Comparison of ENCODE assay signal across 19 cellular contexts in the genomic region with DNA sequence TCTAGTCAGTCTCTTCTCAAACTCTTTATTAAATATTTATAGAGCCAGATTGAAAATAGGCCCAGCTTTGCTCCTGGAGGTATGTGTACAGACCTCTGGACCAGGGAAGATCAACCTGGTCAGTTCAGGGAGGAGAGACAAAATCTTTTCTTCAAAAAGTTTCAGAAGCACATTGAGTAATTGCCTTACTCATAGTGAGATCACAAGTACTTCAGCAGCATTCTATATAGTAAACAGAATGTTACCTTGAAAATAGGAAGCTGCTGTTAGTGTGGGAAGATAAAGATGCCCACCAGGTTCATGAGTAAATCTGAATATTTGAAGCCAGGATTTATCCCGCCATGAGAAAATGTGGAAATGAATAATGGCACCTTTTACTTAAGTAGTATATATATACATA.
DNase-seq lines count a peak whose midpoint lies in the region; ATAC-seq, FAIRE-seq and TF ChIP-seq lines count a peak whose summit lies in the region.
"Had no signal": no experiment of that assay in that cellular context is flagged by ENCODE, and none has a peak within 500 bp of the region (broad histone marks: within the 10 kb centered on the region; RNA-seq: fewer than 3 reads in every experiment).

No MANE protein-coding gene starts in this region.

- no peaks in the 10 kb centered on the region for H3K79me2 ChIP-seq in fibroblast of lung (ENCODE audit: control insufficient read depth, insufficient read depth, low read length)

- H3K4me1 ChIP-seq in Panc1 (ENCODE audit: control insufficient read depth, insufficient read depth, low read length), result no peaks in the 10 kb centered on the region; the same call in 1 of the 2 replicates
- peaks cover 6% of the 10 kb centered on the region for H3K4me1 ChIP-seq in fibroblast of lung (ENCODE audit: control insufficient read depth, extremely low read depth, insufficient read depth, low read length)

- H3K27ac Mint-ChIP-seq in CD14-positive monocyte (peak overlapping the region; percentile 78 to 95 (median 86)), HFFc6 (peak overlapping the region; percentile 54)
- H3K27ac Mint-ChIP-seq: activated naive CD4-positive, alpha-beta T cell treated with anti-CD3 and anti-CD28 coated beads, Interleukin-2, amount 10 ng/mL, durations not matched to agents 7 days and 5 days; stimulated activated naive CD8-positive, alpha-beta T cell treated with anti-CD3 and anti-CD28 coated beads, Interleukin-15, amount 100 ng/mL, for 72 hours had no signal

- TF ChIP-seq CTCF in CD14-positive monocyte (IDR thresholded peaks at IDR 0.05), result no peak
- TF ChIP-seq CTCF in HFFc6 (IDR thresholded peaks at IDR 0.05), result no peak
- no peak for TF ChIP-seq CTCF in Panc1 (IDR thresholded peaks at IDR 0.05)
- TF ChIP-seq CTCF in fibroblast of lung (conservative IDR thresholded peaks at IDR 0.05 in 1 of 2, IDR thresholded peaks at IDR 0.05 in 1 of 2; ENCODE audit: low read depth in 1 of 2, low read length in 2 of 2), result no peak
- no peak for TF ChIP-seq CTCF in GM13977 (IDR thresholded peaks at IDR 0.05; ENCODE audit: extremely low read depth, insufficient read depth, missing control alignments)

- no peak for TF ChIP-seq POLR2A in GM12891 (IDR thresholded peaks at IDR 0.05; ENCODE audit: low read depth, low read length)

- intact Hi-C loops in CD14-positive monocyte (cut with micrococcal nuclease) (loop anchor here (5.0 to 10.0 kb wide), 4 partner anchors 116 to 706 kb away; no protein-coding TSS in a partner anchor), Panc1 (cut with micrococcal nuclease; ENCODE audit: unreplicated experiment) (no loop called here)

- H3K9ac ChIP-seq in fibroblast of lung (ENCODE audit: insufficient read depth, low read length), result no peak overlapping the region

- POLR2A ChIA-PET in Panc1 (lab: Charles Lee), result no interaction called here

- peaks cover 5% of the 10 kb centered on the region; the same call in 1 of the 2 replicates for H3K9me3 ChIP-seq in Panc1 (ENCODE audit: control insufficient read depth, insufficient read depth, low read depth, low read length)
- no peaks in the 10 kb centered on the region for H3K9me3 ChIP-seq in fibroblast of lung (ENCODE audit: control insufficient read depth, insufficient read depth, low read depth, low read length)
- H3K9me3 ChIP-seq: SJSA1 had no signal

- H3K4me3 ChIP-seq in Panc1 (ENCODE audit: low read depth in 2 of 2, low read length in 2 of 2), result no peak overlapping the region
- H3K4me3 ChIP-seq in fibroblast of lung (replicated peaks in 1 of 4; ENCODE audit: control extremely low read depth in 1 of 4, insufficient read depth in 1 of 4, low read depth in 3 of 4, low read length in 4 of 4), result no peak overlapping the region
- H3K4me3 ChIP-seq: heart left ventricle, SJSA1 had no signal

- H3K27me3 Mint-ChIP-seq in CD14-positive monocyte (ENCODE audit: low read depth in 3 of 3) (no peaks in the 10 kb centered on the region), HFFc6 (ENCODE audit: insufficient read depth) (no peaks in the 10 kb centered on the region)
- H3K27me3 Mint-ChIP-seq: activated naive CD4-positive, alpha-beta T cell treated with anti-CD3 and anti-CD28 coated beads, Interleukin-2, amount 10 ng/mL, durations not matched to agents 7 days and 5 days had no signal

- H3K36me3 ChIP-seq in Panc1 (ENCODE audit: control insufficient read depth, insufficient read depth, low read length) (no peaks in the 10 kb centered on the region), fibroblast of lung (ENCODE audit: control insufficient read depth, insufficient read depth, low read length) (no peaks in the 10 kb centered on the region)
- H3K36me3 ChIP-seq: heart left ventricle, SJSA1 had no signal

- H3K36me3 Mint-ChIP-seq in CD14-positive monocyte, result no peaks in the 10 kb centered on the region
- H3K36me3 Mint-ChIP-seq in HFFc6 (ENCODE audit: low read depth), result peaks cover 28% of the 10 kb centered on the region
- H3K36me3 Mint-ChIP-seq: activated naive CD4-positive, alpha-beta T cell treated with anti-CD3 and anti-CD28 coated beads, Interleukin-2, amount 10 ng/mL, durations not matched to agents 7 days and 5 days had no signal

- no peak for ATAC-seq in Panc1
- ATAC-seq: heart left ventricle; stimulated activated naive CD8-positive, alpha-beta T cell treated with anti-CD3 and anti-CD28 coated beads, Interleukin-15, amount 100 ng/mL, for 72 hours had no signal

- DNase-seq in CD14-positive monocyte (ENCODE audit: low spot score), result no peak
- DNase-seq in HFFc6, result peak; percentile 33
- DNase-seq in Panc1 (ENCODE audit: low read depth, low spot score), result no peak
- DNase-seq in fibroblast of lung (ENCODE audit: low read depth in 2 of 2), result peak; percentile 29 to 58
- DNase-seq in GM13977 (ENCODE audit: low spot score), result no peak
- DNase-seq in HUDEP-2 (lab: John Stamatoyannopoulos, UW; ENCODE audit: unreplicated experiment in 76 of 76), result no peak
- DNase-seq in GM12891 (ENCODE audit: insufficient read length, low spot score), result no peak
- DNase-seq in activated CD8-positive, alpha-beta memory T cell treated with anti-CD3 and anti-CD28 coated beads, Interleukin-2, amount 50 U/mL, for 48 hours, result no peak
- DNase-seq: activated CD4-positive, alpha-beta T cell treated with anti-CD3 and anti-CD28 coated beads for 48 hours; activated naive CD4-positive, alpha-beta T cell treated with anti-CD3 and anti-CD28 coated beads, Interleukin-2, amount 10 ng/mL, durations not matched to agents 7 days and 5 days; activated T-cell treated with anti-CD3 and anti-CD28 coated beads for 4 hours; heart left ventricle; KBM-7; kidney; NCI-H1417; stimulated activated naive CD8-positive, alpha-beta T cell treated with anti-CD3 and anti-CD28 coated beads, Interleukin-15, amount 100 ng/mL, for 72 hours; T1000 had no signal

- no peaks in the 10 kb centered on the region for H3K27me3 ChIP-seq in Panc1 (ENCODE audit: control insufficient read depth, insufficient read depth, low read length)
- no peaks in the 10 kb centered on the region for H3K27me3 ChIP-seq in fibroblast of lung (ENCODE audit: control insufficient read depth, insufficient read depth, low read length)
- H3K27me3 ChIP-seq: heart left ventricle, SJSA1 had no signal

- FAIRE-seq in GM12891 (lab: Jason Lieb, UNC), result no peak
- FAIRE-seq: kidney had no signal

- H3K4me1 Mint-ChIP-seq in CD14-positive monocyte (peaks cover 70% of the 10 kb centered on the region), HFFc6 (ENCODE audit: low read depth) (peaks cover 62% of the 10 kb centered on the region)
- H3K4me1 Mint-ChIP-seq: activated naive CD4-positive, alpha-beta T cell treated with anti-CD3 and anti-CD28 coated beads, Interleukin-2, amount 10 ng/mL, durations not matched to agents 7 days and 5 days; neural crest cell had no signal

- 0 out of 2 replicates have a peak overlapping the region, but pooled peaks have one; percentile 29 for H3K27ac ChIP-seq in Panc1 (ENCODE audit: low read length)
- no peak overlapping the region for H3K27ac ChIP-seq in fibroblast of lung (ENCODE audit: insufficient read depth, low read length)
- H3K27ac ChIP-seq: heart left ventricle, SJSA1 had no signal

- H3K4me3 Mint-ChIP-seq in CD14-positive monocyte, result no peak overlapping the region
- no peak overlapping the region for H3K4me3 Mint-ChIP-seq in HFFc6
- H3K4me3 Mint-ChIP-seq: activated naive CD4-positive, alpha-beta T cell treated with anti-CD3 and anti-CD28 coated beads, Interleukin-2, amount 10 ng/mL, durations not matched to agents 7 days and 5 days; neural crest cell; stimulated activated naive CD8-positive, alpha-beta T cell treated with anti-CD3 and anti-CD28 coated beads, Interleukin-15, amount 100 ng/mL, for 72 hours had no signal

- H3K9me3 Mint-ChIP-seq in CD14-positive monocyte, result peaks cover 0 to 3% (median 0%) of the 10 kb centered on the region in 7 donors
- H3K9me3 Mint-ChIP-seq in HFFc6, result peaks cover 15% of the 10 kb centered on the region; the same call in 1 of the 2 replicates
- H3K9me3 Mint-ChIP-seq: activated naive CD4-positive, alpha-beta T cell treated with anti-CD3 and anti-CD28 coated beads, Interleukin-2, amount 10 ng/mL, durations not matched to agents 7 days and 5 days had no signal

- BruUV-seq in Panc1 (replicated peaks; lab: Mats Ljungman, UMichigan), result no TSS peak

- no peak overlapping the region for H3K4me2 ChIP-seq in fibroblast of lung (ENCODE audit: extremely low read depth, insufficient read depth, low read length)

- no peaks in the 10 kb centered on the region for H4K20me1 ChIP-seq in fibroblast of lung (ENCODE audit: control insufficient read depth, extremely low read depth, insufficient read depth, low read length)

- H2AFZ ChIP-seq in fibroblast of lung (ENCODE audit: low read length), result no peak overlapping the region

- in situ Hi-C loops in Panc1 (cut with HindIII; ENCODE audit: low pct_unique_long_range_greater_than_20kb, low sequenced_read_pairs), result no loop called here
- in situ Hi-C loops in GM13977 (cut with MboI; ENCODE audit: low pct_unique_long_range_greater_than_20kb, low sequenced_read_pairs, unreplicated experiment), result no loop called here

- CTCF ChIA-PET in Panc1 (lab: Charles Lee), result no interaction called here

TF ChIP-seq in GM12891, 5 proteins besides CTCF, POLR2A, EP300 and RAD21:
- no peak for TF ChIP-seq POU2F2 (IDR thresholded peaks at IDR 0.05; ENCODE audit: low read depth, low read length)
- TF ChIP-seq PAX5 (IDR thresholded peaks at IDR 0.05; ENCODE audit: insufficient read depth, low read length, severe bottlenecking), result no peak
- no peak for TF ChIP-seq SPI1 (IDR thresholded peaks at IDR 0.05; ENCODE audit: low read depth, low read length)
- TF ChIP-seq POLR2AphosphoS5 (IDR thresholded peaks at IDR 0.05; ENCODE audit: low read depth, low read length), result no peak
- no peak for TF ChIP-seq TAF1 (IDR thresholded peaks at IDR 0.05; ENCODE audit: low read depth, low read length)

Comparison
In these comparisons a context has a peak if more than half of its experiments do, and no peak if none do; other contexts are left out.
1. DNase-seq: peak in HFFc6 (single experiment) and fibroblast of lung (2 of 2); none in CD14-positive monocyte (single experiment), Panc1 (single experiment), GM13977 (single experiment), HUDEP-2 (0 of 76), GM12891 (single experiment) and activated CD8-positive, alpha-beta memory T cell treated with anti-CD3 and anti-CD28 coated beads, Interleukin-2, amount 50 U/mL, for 48 hours (single experiment).